In genomic region chr4:763922-764321, GRCh38 we compare ENCODE assay signal across 1 cellular context.
TF ChIP-seq lines count a peak whose summit lies in the region.

No MANE protein-coding gene starts in this region.

TF ChIP-seq in GM23338, 12 proteins besides CTCF, POLR2A, EP300 and RAD21 (continued from another document):
- TF ChIP-seq ZNF462 (CRISPR knock-in tag; IDR thresholded peaks at IDR 0.05): no peak
- peak; percentile 29; the same call in 1 of the 2 replicates for TF ChIP-seq POLR2AphosphoS5 (IDR thresholded peaks at IDR 0.05; ENCODE audit: low read depth)
